Comparison of ENCODE assay signal across 25 cellular contexts in genomic region chr7:157483971-157484410, GRCh38.
"Had no signal": no experiment of that assay in that cellular context is flagged by ENCODE, and none has a peak within 500 bp of the region (broad histone marks: within the 10 kb centered on the region; RNA-seq: fewer than 3 reads in every experiment).

No MANE protein-coding gene starts in this region.

- H3K4me1 ChIP-seq: gastrocnemius medialis, parathyroid adenoma, psoas muscle, upper lobe of right lung had no signal

- H3K4me2 ChIP-seq: hepatocyte had no signal

- H3K9me3 Mint-ChIP-seq: activated naive CD4-positive, alpha-beta T cell treated with anti-CD3 and anti-CD28 coated beads, Interleukin-2, amount 50 U/mL, for 72 hours; activated T-cell treated with anti-CD3 and anti-CD28 coated beads, Interleukin-2, amount 50 U/mL, for 4 hours; activated T-helper 17 cell treated with anti-CD3 and anti-CD28 coated beads, Interleukin-2, amount 50 U/mL, for 72 hours; central memory CD8-positive, alpha-beta T cell; mesothelial cell of epicardium; naive thymus-derived CD4-positive, alpha-beta T cell; stimulated activated naive CD8-positive, alpha-beta T cell treated with anti-CD3 and anti-CD28 coated beads, Interleukin-15, Interleukin-2, amounts not matched to agents 100 ng/mL and 50 ng/mL, for 24 hours had no signal

- H3K27me3 ChIP-seq: hepatocyte, upper lobe of right lung had no signal

- H3K36me3 ChIP-seq: gastrocnemius medialis, upper lobe of right lung had no signal

- H3K27me3 Mint-ChIP-seq: activated T-helper 17 cell treated with anti-CD3 and anti-CD28 coated beads, Interleukin-2, amount 50 U/mL, for 72 hours; central memory CD8-positive, alpha-beta T cell; stimulated activated naive CD8-positive, alpha-beta T cell treated with anti-CD3 and anti-CD28 coated beads, Interleukin-15, Interleukin-2, amounts not matched to agents 100 ng/mL and 50 ng/mL, for 24 hours had no signal

- H3K4me3 ChIP-seq: gastrocnemius medialis, hepatocyte, psoas muscle, upper lobe of right lung had no signal

- H3K4me1 Mint-ChIP-seq: activated T-helper 17 cell treated with anti-CD3 and anti-CD28 coated beads, Interleukin-2, amount 50 U/mL, for 72 hours; mesothelial cell of epicardium; WTC11 had no signal

- H3K4me3 Mint-ChIP-seq: activated T-cell treated with anti-CD3 and anti-CD28 coated beads, Interleukin-2, amount 50 U/mL, for 4 hours; activated T-helper 17 cell treated with anti-CD3 and anti-CD28 coated beads, Interleukin-2, amount 50 U/mL, for 72 hours; central memory CD8-positive, alpha-beta T cell; mesothelial cell of epicardium; naive thymus-derived CD4-positive, alpha-beta T cell; stimulated activated naive CD8-positive, alpha-beta T cell treated with anti-CD3 and anti-CD28 coated beads, Interleukin-15, Interleukin-2, amounts not matched to agents 100 ng/mL and 50 ng/mL, for 24 hours; WTC11 had no signal

- H3K27ac Mint-ChIP-seq: activated naive CD4-positive, alpha-beta T cell treated with anti-CD3 and anti-CD28 coated beads, Interleukin-2, amount 50 U/mL, for 72 hours; activated T-helper 17 cell treated with anti-CD3 and anti-CD28 coated beads, Interleukin-2, amount 50 U/mL, for 72 hours; mesothelial cell of epicardium; WTC11 had no signal

- H3K27ac ChIP-seq: gastrocnemius medialis, hepatocyte, parathyroid adenoma, psoas muscle, upper lobe of right lung had no signal

- H3K9ac ChIP-seq: parathyroid adenoma had no signal

- ATAC-seq: activated T-cell treated with anti-CD3 and anti-CD28 coated beads, Interleukin-2, amount 50 U/mL, for 4 hours; activated T-helper 17 cell treated with anti-CD3 and anti-CD28 coated beads, Interleukin-2, amount 50 U/mL, for 72 hours; gastrocnemius medialis; naive thymus-derived CD4-positive, alpha-beta T cell; WTC11 had no signal

- FAIRE-seq: bronchial epithelial cell had no signal

- DNase-seq: activated CD4-positive, alpha-beta T cell treated with anti-CD3 and anti-CD28 coated beads for 1 hour; activated CD4-positive, alpha-beta T cell treated with anti-CD3 and anti-CD28 coated beads, Interleukin-2, amount 50 U/mL, for 1 hour; activated naive CD4-positive, alpha-beta T cell; activated T-cell treated with anti-CD3 and anti-CD28 coated beads, Interleukin-2, amount 50 U/mL, for 4 hours; anterior cingulate cortex; effector memory CD4-positive, alpha-beta T cell; erythroblast; glutamatergic neuron; mammary epithelial cell; naive thymus-derived CD4-positive, alpha-beta T cell; nucleus accumbens; psoas muscle; substantia nigra; T-helper 2 cell; upper lobe of right lung had no signal

- H3K36me3 Mint-ChIP-seq: activated naive CD4-positive, alpha-beta T cell treated with anti-CD3 and anti-CD28 coated beads, Interleukin-2, amount 50 U/mL, for 72 hours; mesothelial cell of epicardium; WTC11 had no signal

- H3K9me3 ChIP-seq: gastrocnemius medialis, psoas muscle, upper lobe of right lung had no signal
